18 cellular contexts compared by ENCODE assay signal in genomic region chr18:55448390-55448789, GRCh38.
DNase-seq lines count a peak whose midpoint lies in the region; ATAC-seq and TF ChIP-seq lines count a peak whose summit lies in the region.
"Had no signal": no experiment of that assay in that cellular context is flagged by ENCODE, and none has a peak within 500 bp of the region (broad histone marks: within the 10 kb centered on the region; RNA-seq: fewer than 3 reads in every experiment).

No MANE protein-coding gene starts in this region.

- H3K36me3 ChIP-seq in OCI-LY7 (ENCODE audit: insufficient read depth, low read length) = peaks cover 20% of the 10 kb centered on the region
- no peaks in the 10 kb centered on the region for H3K36me3 ChIP-seq in left lung
- H3K36me3 ChIP-seq: HAP-1, SJCRH30 had no signal

- peak overlapping the region; percentile 79 for H3K4me2 ChIP-seq in OCI-LY7 (ENCODE audit: low read length)

- TF ChIP-seq CTCF in OCI-LY7 (conservative IDR thresholded peaks at IDR 0.05; ENCODE audit: low read length) = no peak
- TF ChIP-seq CTCF in left lung (IDR thresholded peaks at IDR 0.05) = no peak

- no peaks in the 10 kb centered on the region for H3K9me2 ChIP-seq in OCI-LY7 (ENCODE audit: insufficient read depth, low read length)

- no peaks in the 10 kb centered on the region for H3K27me3 ChIP-seq in left lung
- H3K27me3 ChIP-seq: SJCRH30 had no signal

- intact Hi-C loops in OCI-LY7 (cut with micrococcal nuclease; ENCODE audit: unreplicated experiment) = loop anchor here (1.0 to 2.0 kb wide), 2 partner anchors 59 to 140 kb away; partner anchors contain the start of gene TCF4
- intact Hi-C loops in left lung (cut with DNase I) = no loop called here

- peaks cover 20% of the 10 kb centered on the region; the same call in 1 of the 2 replicates for H3K9me3 ChIP-seq in OCI-LY7 (ENCODE audit: low read length)
- peaks cover 0 to 6% of the 10 kb centered on the region in 2 donors for H3K9me3 ChIP-seq in left lung
- H3K9me3 ChIP-seq: SJCRH30 had no signal

- no peaks in the 10 kb centered on the region for H4K20me1 ChIP-seq in OCI-LY7 (ENCODE audit: insufficient read depth, low read length)

- peak; percentile 25 for DNase-seq in NCI-H748 (lab: John Stamatoyannopoulos, UW; ENCODE audit: unreplicated experiment)
- no peak for DNase-seq in NCI-H748 treated with DMSO at 0.1 percent for 48 hours (lab: John Stamatoyannopoulos, UW)
- DNase-seq in NAMALWA (ENCODE audit: low spot score) = peak; percentile 76
- peak; percentile 58 for DNase-seq in OCI-LY7 (ENCODE audit: low spot score)
- DNase-seq in left lung = no peak
- no peak for DNase-seq in cortex of kidney (lab: John Stamatoyannopoulos, UW)
- DNase-seq in DMS53 (lab: John Stamatoyannopoulos, UW) = no peak
- DNase-seq: DMS79, KG1, NCI-H1105 treated with DMSO at 0.1 percent for 48 hours, NCI-H187 treated with DMSO at 0.1 percent for 48 hours, NCI-H226, NCI-H510A treated with DMSO at 0.1 percent for 48 hours, OCI-M1, SJCRH30, T-helper 9 cell had no signal

- CTCF ChIA-PET in OCI-LY7 (lab: Charles Lee; ENCODE audit: unreplicated experiment) = no interaction called here

- H3K79me2 ChIP-seq in OCI-LY7 (ENCODE audit: insufficient read depth, low read depth, low read length) = peaks cover 80% of the 10 kb centered on the region

- H3K27ac ChIP-seq in OCI-LY7 (ENCODE audit: low read depth, low read length, poor library complexity, severe bottlenecking) (peak overlapping the region; percentile 98), left lung (no peak overlapping the region)
- H3K27ac ChIP-seq: SJCRH30 had no signal

- no peak for ATAC-seq in left lung
- ATAC-seq: GM12878 had no signal

- H3K4me3 ChIP-seq in OCI-LY7 (ENCODE audit: low read depth, low read length, poor library complexity, severe bottlenecking) (peak overlapping the region; percentile 40), left lung (no peak overlapping the region)
- H3K4me3 ChIP-seq: GM12878, HAP-1, SJCRH30 had no signal

- H3K4me1 ChIP-seq in OCI-LY7 (ENCODE audit: insufficient read depth, low read length, poor library complexity, severe bottlenecking) = peaks cover 90% of the 10 kb centered on the region
- no peaks in the 10 kb centered on the region for H3K4me1 ChIP-seq in left lung
- H3K4me1 ChIP-seq: HAP-1 had no signal

- H2AFZ ChIP-seq in OCI-LY7 (ENCODE audit: low read length) = peak overlapping the region; percentile 6; the same call in 1 of the 2 replicates

- POLR2A ChIA-PET in OCI-LY7 (lab: Charles Lee) = interaction anchor here (0.6 to 5.0 kb wide), 14 partner anchors 8 to 327 kb away, joined by 3 to 58 read pairs (median 4); no protein-coding TSS in a partner anchor

- BruUV-seq in OCI-LY7 (replicated peaks; lab: Mats Ljungman, UMichigan) = no TSS peak

Comparison
In these comparisons a context has a peak if more than half of its experiments do, and no peak if none do; other contexts are left out.
1. DNase-seq: peak in NCI-H748 (single experiment), NAMALWA (single experiment) and OCI-LY7 (single experiment); none in NCI-H748 treated with DMSO at 0.1 percent for 48 hours (single experiment), left lung (0 of 2), cortex of kidney (single experiment) and DMS53 (single experiment).